Comparison of ENCODE assay signal across 7 cellular contexts in genomic region chr9:130451509-130452388, GRCh38. TPM values are rescaled to one million over a fixed set of nuclear protein-coding genes. Genes with fewer than 3 reads are reported as not detected.
DNase-seq lines count a peak whose midpoint lies in the region; ATAC-seq and TF ChIP-seq lines count a peak whose summit lies in the region.

No MANE protein-coding gene starts in this region.

- H3K36me3 Mint-ChIP-seq in osteocyte (ENCODE audit: unreplicated experiment) = no peaks in the 10 kb centered on the region

- H3K27me3 Mint-ChIP-seq in osteocyte (ENCODE audit: unreplicated experiment) = no peaks in the 10 kb centered on the region

- peaks cover 69% of the 10 kb centered on the region for H3K4me1 Mint-ChIP-seq in osteocyte (ENCODE audit: unreplicated experiment)

- H3K9me3 Mint-ChIP-seq in osteocyte (ENCODE audit: unreplicated experiment) = no peaks in the 10 kb centered on the region

- TF ChIP-seq CTCF in GM12864 (IDR thresholded peaks at IDR 0.05; ENCODE audit: low read depth, low read length, missing control alignments) (peak; percentile 57), fibroblast of mammary gland (conservative IDR thresholded peaks at IDR 0.05; ENCODE audit: control insufficient read depth, insufficient read depth, low read depth, low read length) (peak; percentile 58), osteocyte (IDR thresholded peaks at IDR 0.05) (peak; percentile 63)

- no peak overlapping the region for H3K4me3 ChIP-seq in GM12864 (ENCODE audit: low read depth, low read length)
- H3K4me3 ChIP-seq in fibroblast of mammary gland (ENCODE audit: control insufficient read depth, low read depth, low read length) = no peak overlapping the region

- DNase-seq in GM12864 (ENCODE audit: low read depth) (no peak), NCI-H1105 (lab: John Stamatoyannopoulos, UW) (peak; percentile 85), SW 1271 (lab: John Stamatoyannopoulos, UW) (peak; percentile 28 to 66), fibroblast of mammary gland (ENCODE audit: low read depth) (peak; percentile 96), osteocyte (ENCODE audit: extremely low spot score, unreplicated experiment) (peak; percentile 97)
- no peak for DNase-seq in activated CD8-positive, alpha-beta memory T cell treated with anti-CD3 and anti-CD28 coated beads, Interleukin-2, amount 50 U/mL, for 4 hours

- H3K4me3 Mint-ChIP-seq in osteocyte (ENCODE audit: unreplicated experiment) = no peak overlapping the region

- no peak for ATAC-seq in GM18870 (IDR thresholded peaks at IDR 0.05; ENCODE audit: unreplicated experiment)

- peak overlapping the region; percentile 66 for H3K27ac Mint-ChIP-seq in osteocyte (ENCODE audit: unreplicated experiment)

RNA-seq across cellular contexts. Expression of gene ASS1, which starts 7.0 kb away (rescaled TPM):
- total RNA-seq in osteocyte = 217 and 219 TPM in 2 replicates

Comparison
In these comparisons a context has a peak if more than half of its experiments do, and no peak if none do; other contexts are left out.
1. DNase-seq: peak in NCI-H1105 (single experiment), SW 1271 (2 of 2), fibroblast of mammary gland (single experiment) and osteocyte (single experiment); none in GM12864 (single experiment) and activated CD8-positive, alpha-beta memory T cell treated with anti-CD3 and anti-CD28 coated beads, Interleukin-2, amount 50 U/mL, for 4 hours (single experiment).
2. Peak in every context shown above with its lines, with median percentiles within 50 percentile points of each other: CTCF ChIP-seq.